Comparison of ENCODE assay signal across 32 cellular contexts in genomic region chr3:42674151-42674550, GRCh38. TPM values are rescaled to one million over a fixed set of nuclear protein-coding genes. Genes with fewer than 3 reads are reported as not detected.
"Had no signal": no experiment of that assay in that cellular context is flagged by ENCODE, and none has a peak within 500 bp of the region (broad histone marks: within the 10 kb centered on the region; RNA-seq: fewer than 3 reads in every experiment).

No MANE protein-coding gene starts in this region.

- ATAC-seq: activated CD8-positive, alpha-beta memory T cell treated with anti-CD3 and anti-CD28 coated beads, Interleukin-2, amount 10 ng/mL, durations not matched to agents 7 days and 5 days; activated naive CD8-positive, alpha-beta T cell treated with anti-CD3 and anti-CD28 coated beads, Interleukin-2, amount 50 U/mL, for 24 hours; K562 had no signal

- H3K27me3 ChIP-seq: brain microvascular endothelial cell, colonic mucosa, MG63 had no signal

- H3K4me2 ChIP-seq: PC-9 had no signal

- H3K9me3 ChIP-seq: colonic mucosa, MG63 had no signal

- H3K36me3 ChIP-seq: brain microvascular endothelial cell, colonic mucosa, MG63 had no signal

- H3K4me1 ChIP-seq: colonic mucosa had no signal

- H2AFZ ChIP-seq: PC-9 had no signal

- DNase-seq: activated B cell treated with CpG ODN at 0.5 μM for 24 hours; activated CD4-positive, alpha-beta memory T cell treated with anti-CD3 and anti-CD28 coated beads, Interleukin-2, amount 10 ng/mL, durations not matched to agents 7 days and 5 days; activated CD4-positive, alpha-beta T cell treated with anti-CD3 and anti-CD28 coated beads for 1 hour; activated CD4-positive, alpha-beta T cell treated with anti-CD3 and anti-CD28 coated beads for 48 hours; activated CD8-positive, alpha-beta memory T cell treated with anti-CD3 and anti-CD28 coated beads for 24 hours; activated CD8-positive, alpha-beta memory T cell treated with anti-CD3 and anti-CD28 coated beads, Interleukin-2, amount 10 ng/mL, durations not matched to agents 7 days and 5 days; activated CD8-positive, alpha-beta memory T cell treated with anti-CD3 and anti-CD28 coated beads, Interleukin-2, amount 50 U/mL, for 48 hours; activated effector memory CD4-positive, alpha-beta T cell treated with Interleukin-2 at 50 U/mL for 16 hours; activated naive CD4-positive, alpha-beta T cell treated with anti-CD3 and anti-CD28 coated beads, Interleukin-2, amount 10 ng/mL, durations not matched to agents 7 days and 5 days; activated naive CD8-positive, alpha-beta T cell treated with anti-CD3 and anti-CD28 coated beads, Interleukin-2, amount 50 U/mL, for 24 hours; activated T-cell treated with anti-CD3 and anti-CD28 coated beads, Interleukin-2, amount 50 U/mL, for 48 hours; aorta; brain microvascular endothelial cell; central memory CD4-positive, alpha-beta T cell; colonic mucosa; MG63; NCI-H1048; NCI-H1105 treated with DMSO at 0.1 percent for 48 hours; NCI-H1436; NCI-H187; NCI-H2029 treated with DMSO at 0.1 percent for 48 hours; NCI-H2107; NK-92 treated with Interleukin-12 subunit alpha and Interleukin-12 subunit beta, amount 100 ng/mL, for 24 hours; PC-9; Right ventricle myocardium superior; SW 1271; T-helper 1 cell; T-helper 2 cell; T-helper 9 cell had no signal

- H3K27ac ChIP-seq: brain microvascular endothelial cell, colonic mucosa, PC-9, VCaP had no signal

- H3K4me3 ChIP-seq: colonic mucosa, K562, MG63, PC-9 had no signal

RNA-seq across cellular contexts. Expression of gene KLHL40, which starts 11.2 kb away (rescaled TPM):
- total RNA-seq: activated B cell treated with CpG ODN at 0.5 μM for 24 hours; activated CD4-positive, alpha-beta memory T cell treated with anti-CD3 and anti-CD28 coated beads, Interleukin-2, amount 10 ng/mL, durations not matched to agents 7 days and 5 days; activated CD8-positive, alpha-beta memory T cell treated with anti-CD3 and anti-CD28 coated beads, Interleukin-2, amount 10 ng/mL, durations not matched to agents 7 days and 5 days; aorta; colonic mucosa; K562; PC-9 had no signal

RNA-seq across cellular contexts. Expression of gene HHATL, which starts 28.4 kb away (rescaled TPM):
- total RNA-seq: activated B cell treated with CpG ODN at 0.5 μM for 24 hours; activated CD8-positive, alpha-beta memory T cell treated with anti-CD3 and anti-CD28 coated beads, Interleukin-2, amount 10 ng/mL, durations not matched to agents 7 days and 5 days; aorta; cerebellum; K562; PC-9 had no signal
